Comparison of ENCODE assay signal across 9 cellular contexts in genomic region chr1:39107891-39108290, GRCh38.
DNase-seq lines count a peak whose midpoint lies in the region; FAIRE-seq and TF ChIP-seq lines count a peak whose summit lies in the region.
"Had no signal": no experiment of that assay in that cellular context is flagged by ENCODE, and none has a peak within 500 bp of the region (broad histone marks: within the 10 kb centered on the region; RNA-seq: fewer than 3 reads in every experiment).

No MANE protein-coding gene starts in this region.

- TF ChIP-seq CTCF in A673 (conservative IDR thresholded peaks at IDR 0.05; ENCODE audit: low read depth, low read length) (no peak), endothelial cell of umbilical vein (IDR thresholded peaks at IDR 0.05; ENCODE audit: extremely low read depth in 1 of 2, insufficient read depth in 1 of 2, low read depth in 1 of 2, low read length in 2 of 2) (no peak), GM10266 (IDR thresholded peaks at IDR 0.05; ENCODE audit: control insufficient read depth, insufficient read depth, low read depth, missing control alignments) (no peak)

- intact Hi-C loops in A673 (cut with micrococcal nuclease; ENCODE audit: unreplicated experiment) (no loop called here), endothelial cell of umbilical vein (cut with micrococcal nuclease) (loop anchor here (1.0 to 5.0 kb wide), 3 partner anchors 19 to 289 kb away; no protein-coding TSS in a partner anchor)

- H3K4me2 ChIP-seq in endothelial cell of umbilical vein (ENCODE audit: insufficient read depth, low read length): peak overlapping the region; percentile 92

- H3K36me3 ChIP-seq in A673 (ENCODE audit: insufficient read depth, low read length, poor library complexity, severe bottlenecking): no peaks in the 10 kb centered on the region
- H3K36me3 ChIP-seq in MG63: no peaks in the 10 kb centered on the region
- no peaks in the 10 kb centered on the region for H3K36me3 ChIP-seq in endothelial cell of umbilical vein (ENCODE audit: control insufficient read depth in 2 of 2, extremely low read depth in 1 of 2, insufficient read depth in 2 of 2, low read length in 2 of 2)
- H3K36me3 ChIP-seq in muscle layer of colon (ENCODE audit: insufficient read depth, low read length): no peaks in the 10 kb centered on the region

- H3K9me1 ChIP-seq in endothelial cell of umbilical vein (replicated peaks; ENCODE audit: control insufficient read depth, extremely low read depth, insufficient read depth, low read length): no peaks in the 10 kb centered on the region

- TF ChIP-seq POLR2A in endothelial cell of umbilical vein (IDR thresholded peaks at IDR 0.05; ENCODE audit: low read depth, low read length): no peak

- CTCF ChIA-PET in A673 (lab: Charles Lee): interaction anchor here (1.9 kb wide), 1 partner anchor 84 kb away, joined by 5 read pairs; no protein-coding TSS in a partner anchor
- CTCF ChIA-PET in endothelial cell of umbilical vein (lab: Charles Lee): interaction anchor here (0.7 to 7.0 kb wide), 12 partner anchors 9 to 431 kb away, joined by 3 to 82 read pairs (median 6); partner anchors contain the start of gene MACF1

- H4K20me1 ChIP-seq in endothelial cell of umbilical vein (replicated peaks; ENCODE audit: control insufficient read depth, extremely low read depth, insufficient read depth, low read length): peaks cover 2% of the 10 kb centered on the region

- H2AFZ ChIP-seq in endothelial cell of umbilical vein (ENCODE audit: low read depth, low read length): no peak overlapping the region

- H3K27ac ChIP-seq in A673 (ENCODE audit: low read depth, low read length, poor library complexity, severe bottlenecking): peak overlapping the region; percentile 88
- peak overlapping the region; percentile 82 for H3K27ac ChIP-seq in endothelial cell of umbilical vein (ENCODE audit: insufficient read depth, low read depth, low read length)
- peak overlapping the region; percentile 99 for H3K27ac ChIP-seq in muscle layer of colon (ENCODE audit: low read depth, low read length)

- DNase-seq in A673 (ENCODE audit: low spot score) (no peak), MG63 (no peak), endothelial cell of umbilical vein (ENCODE audit: low read depth, low spot score) (peak; percentile 68), urothelium cell line (ENCODE audit: low spot score) (no peak), GM10266 (ENCODE audit: extremely low spot score) (no peak), occipital lobe (lab: John Stamatoyannopoulos, UW) (no peak), NCI-H1694 treated with DMSO at 0.1 percent for 48 hours (lab: John Stamatoyannopoulos, UW) (no peak)
- DNase-seq: CD8-positive, alpha-beta T cell had no signal

- FAIRE-seq in endothelial cell of umbilical vein (lab: Jason Lieb, UNC) (peak; percentile 42), urothelium cell line (lab: Jason Lieb, UNC) (no peak)

- no peaks in the 10 kb centered on the region for H3K9me3 ChIP-seq in A673 (ENCODE audit: low read depth, low read length, poor library complexity, severe bottlenecking)
- H3K9me3 ChIP-seq in MG63: no peaks in the 10 kb centered on the region
- no peaks in the 10 kb centered on the region for H3K9me3 ChIP-seq in endothelial cell of umbilical vein (replicated peaks; ENCODE audit: control insufficient read depth, insufficient read depth, low read length)
- H3K9me3 ChIP-seq in muscle layer of colon (ENCODE audit: low read length): no peaks in the 10 kb centered on the region

- H3K4me3 ChIP-seq in A673 (ENCODE audit: low read depth, low read length, poor library complexity, severe bottlenecking): peak overlapping the region; percentile 82
- H3K4me3 ChIP-seq in MG63: peak overlapping the region; percentile 71
- H3K4me3 ChIP-seq in endothelial cell of umbilical vein (replicated peaks in 1 of 3; ENCODE audit: insufficient read depth in 1 of 3, low read depth in 1 of 3, low read length in 3 of 3): peak overlapping the region; percentile 70 to 79 (median 77)
- peak overlapping the region in 1 of 2 donors; percentile 79 for H3K4me3 ChIP-seq in muscle layer of colon (ENCODE audit: low read depth in 1 of 2, low read length in 2 of 2)

- H3K27me3 ChIP-seq in A673 (replicated peaks; ENCODE audit: insufficient read depth, low read depth, low read length, poor library complexity) (no peaks in the 10 kb centered on the region), MG63 (no peaks in the 10 kb centered on the region), endothelial cell of umbilical vein (ENCODE audit: control insufficient read depth in 2 of 2, insufficient read depth in 2 of 2, low read length in 2 of 2) (no peaks in the 10 kb centered on the region), muscle layer of colon (ENCODE audit: control insufficient read depth in 1 of 2, insufficient read depth in 2 of 2, low read length in 2 of 2) (no peaks in the 10 kb centered on the region)

- H3K79me2 ChIP-seq in endothelial cell of umbilical vein (ENCODE audit: control insufficient read depth, insufficient read depth, low read length): peaks cover 92% of the 10 kb centered on the region

- POLR2A ChIA-PET in A673 (lab: Charles Lee; ENCODE audit: low non-redundant PET): no interaction called here
- POLR2A ChIA-PET in endothelial cell of umbilical vein (lab: Charles Lee): interaction anchor here (1.0 to 1.4 kb wide), 4 partner anchors 10 to 25 kb away, joined by 5 to 7 read pairs (median 6); no protein-coding TSS in a partner anchor

- H3K9ac ChIP-seq in endothelial cell of umbilical vein (replicated peaks; ENCODE audit: extremely low read depth, insufficient read depth, low read length) (peak overlapping the region; percentile 81), muscle layer of colon (ENCODE audit: low read length) (peak overlapping the region; percentile 86)

- H3K4me1 ChIP-seq in A673 (ENCODE audit: insufficient read depth, low read length, poor library complexity, severe bottlenecking): peaks cover 62% of the 10 kb centered on the region
- peaks cover 61% of the 10 kb centered on the region for H3K4me1 ChIP-seq in endothelial cell of umbilical vein (ENCODE audit: control insufficient read depth, extremely low read depth, insufficient read depth, low read length)
- H3K4me1 ChIP-seq in muscle layer of colon (ENCODE audit: insufficient read depth, low read length): peaks cover 61% of the 10 kb centered on the region

- dilution Hi-C loops in endothelial cell of umbilical vein (cut with MboI; ENCODE audit: extremely low pct_ligation_motif_present, low sequenced_read_pairs): no loop called here

- TSS peak; percentile 13 for BruUV-seq in A673 (replicated peaks; lab: Mats Ljungman, UMichigan)
- no TSS peak for BruUV-seq in endothelial cell of umbilical vein (replicated peaks; lab: Mats Ljungman, UMichigan)

TF ChIP-seq in endothelial cell of umbilical vein, 7 proteins besides CTCF, POLR2A, EP300 and RAD21:
- TF ChIP-seq MAX (IDR thresholded peaks at IDR 0.05; ENCODE audit: insufficient read depth, insufficient read length): no peak
- TF ChIP-seq MYC (IDR thresholded peaks at IDR 0.05; ENCODE audit: low read depth, low read length): no peak
- no peak for TF ChIP-seq JUN (IDR thresholded peaks at IDR 0.05; ENCODE audit: borderline replicate concordance, insufficient read depth, insufficient read length, low read depth)
- TF ChIP-seq FOS (IDR thresholded peaks at IDR 0.05; ENCODE audit: borderline replicate concordance, insufficient read depth, low read length): no peak
- TF ChIP-seq POLR2AphosphoS5 (IDR thresholded peaks at IDR 0.05; ENCODE audit: insufficient read depth, low read depth, low read length): no peak
- no peak for TF ChIP-seq EZH2 (IDR thresholded peaks at IDR 0.05; ENCODE audit: borderline replicate concordance, low read depth, low read length, severe bottlenecking)
- no peak for TF ChIP-seq GATA2 (IDR thresholded peaks at IDR 0.05; ENCODE audit: insufficient read depth, insufficient read length, low read depth, low read length)
